8 cellular contexts compared by ENCODE assay signal in genomic region chr7:128030999-128031681, GRCh38. TPM values are rescaled to one million over a fixed set of nuclear protein-coding genes. Genes with fewer than 3 reads are reported as not detected.
DNase-seq lines count a peak whose midpoint lies in the region; ATAC-seq and TF ChIP-seq lines count a peak whose summit lies in the region.

Gene LRRC4, minus strand, starts transcription at chr7:128031437. Its CDS starts 797 bp downstream, at chr7:128030640.

- no peak within 1 kb of the TSS for H4K8ac ChIP-seq in IMR-90 (ENCODE audit: low read depth in 2 of 2, low read length in 2 of 2)

- no peak within 1 kb of the TSS for H2BK20ac ChIP-seq in IMR-90 (ENCODE audit: low read depth, low read length)

- H3K56ac ChIP-seq in IMR-90 (ENCODE audit: extremely low read depth, insufficient read depth, low read length): no peak within 1 kb of the TSS

- POLR2A ChIA-PET in IMR-90 (lab: Charles Lee; ENCODE audit: unreplicated experiment): no interaction called here

- no peak within 1 kb of the TSS for H2BK5ac ChIP-seq in IMR-90 (ENCODE audit: low read depth, low read length, poor library complexity, severe bottlenecking)

- H3K4me2 ChIP-seq in IMR-90 (ENCODE audit: low read depth, low read length): peak within 1 kb of the TSS; percentile 95
- peak within 1 kb of the TSS; percentile 78 for H3K4me2 ChIP-seq in neural cell (ENCODE audit: low read length)

- H3K4me1 ChIP-seq in IMR-90 (ENCODE audit: control insufficient read depth, insufficient read depth, low read length) (peaks cover 7% of the 10 kb centered on the region; the same call in 1 of the 2 replicates), gastroesophageal sphincter (peaks cover 0 to 32% (median 8%) of the 10 kb centered on the region in 3 donors)

- H2AK9ac ChIP-seq in IMR-90 (replicated peaks; ENCODE audit: low read depth, low read length, poor library complexity): no peak within 1 kb of the TSS

- peak; percentile 32 for TF ChIP-seq CTCF in IMR-90 (conservative IDR thresholded peaks at IDR 0.05; ENCODE audit: low read depth, low read length)
- TF ChIP-seq CTCF in gastroesophageal sphincter (IDR thresholded peaks at IDR 0.05): peak in 2 of 4 experiments; percentile 11 to 39
- no peak for TF ChIP-seq CTCF in neural cell (IDR thresholded peaks at IDR 0.05; ENCODE audit: poor library complexity, severe bottlenecking)

- H3K36me3 ChIP-seq in IMR-90 (ENCODE audit: control insufficient read depth, insufficient read depth, low read length): peaks cover 6% of the 10 kb centered on the region
- H3K36me3 ChIP-seq in gastroesophageal sphincter: peaks cover 0 to 11% of the 10 kb centered on the region in 2 donors
- peaks cover 7% of the 10 kb centered on the region for H3K36me3 ChIP-seq in neural cell (ENCODE audit: insufficient read depth, low read length)

- no peak within 1 kb of the TSS for H2BK15ac ChIP-seq in IMR-90 (ENCODE audit: low read depth, low read length)

- H3K27ac ChIP-seq in IMR-90 (ENCODE audit: insufficient read depth, low read length): no peak within 1 kb of the TSS; the same call in 1 of the 2 replicates
- H3K27ac ChIP-seq in gastroesophageal sphincter: peak within 1 kb of the TSS in 3 of 4 donors; percentile 24 to 59 (median 24)
- H3K27ac ChIP-seq in neural cell (ENCODE audit: low read length): peak within 1 kb of the TSS; percentile 82

- ATAC-seq in GM21390 (IDR thresholded peaks at IDR 0.05; ENCODE audit: unreplicated experiment) (peak; percentile 52), IMR-90 (ENCODE audit: low read depth) (peak; percentile 48), gastroesophageal sphincter (peak; percentile 54)

- H2AFZ ChIP-seq in IMR-90 (replicated peaks; ENCODE audit: low read length, poor library complexity) (peak within 1 kb of the TSS; percentile 80), neural cell (ENCODE audit: low read depth, low read length) (no peak within 1 kb of the TSS)

- no peak within 1 kb of the TSS for H3K4ac ChIP-seq in IMR-90 (ENCODE audit: low read depth, low read length)

- H2BK120ac ChIP-seq in IMR-90 (ENCODE audit: low read depth, low read length): no peak within 1 kb of the TSS

- H3K4me3 ChIP-seq in IMR-90 (ENCODE audit: insufficient read depth, low read depth, low read length) (peak within 1 kb of the TSS; percentile 64), gastroesophageal sphincter (peak within 1 kb of the TSS; percentile 39 to 62), neural cell (ENCODE audit: low read length) (peak within 1 kb of the TSS; percentile 90)

- H3K9me2 ChIP-seq in neural cell (ENCODE audit: insufficient read depth, low read length): no peaks in the 10 kb centered on the region

- peaks cover 9% of the 10 kb centered on the region; the same call in 1 of the 2 replicates for H3K9me1 ChIP-seq in IMR-90 (ENCODE audit: insufficient read depth, low read length)

- WGBS in IMR-90 (ENCODE audit: extremely low coverage in 2 of 2, insufficient read length in 1 of 2), 2 experiments: 1% methylated on average over 31 of the region's 83 CpGs; no CpG with 5 or more reads in 1 of the 2 experiments
- 0% methylated on average over 12 of the region's 83 CpGs; no CpG with 5 or more reads in 1 of the 2 donors for WGBS in gastroesophageal sphincter (ENCODE audit: low coverage in 1 of 2), 2 donors

- no peaks in the 10 kb centered on the region for H3K27me3 ChIP-seq in IMR-90 (ENCODE audit: control insufficient read depth, insufficient read depth, low read length)
- H3K27me3 ChIP-seq in gastroesophageal sphincter: peaks cover 27% of the 10 kb centered on the region
- no peaks in the 10 kb centered on the region for H3K27me3 ChIP-seq in neural cell (ENCODE audit: insufficient read depth, low read depth, low read length)

- TF ChIP-seq EP300 in gastroesophageal sphincter (IDR thresholded peaks at IDR 0.05): no peak
- no peak for TF ChIP-seq EP300 in neural cell (conservative IDR thresholded peaks at IDR 0.05; ENCODE audit: poor library complexity, severe bottlenecking)

- CTCF ChIA-PET in IMR-90 (lab: Yijun Ruan, JAX): interaction anchor here (1.3 kb wide), 1 partner anchor 10 kb away, joined by 3 read pairs; no protein-coding TSS in a partner anchor

- in situ Hi-C loops in IMR-90 (cut with MboI; ENCODE audit: low sequenced_read_pairs): no loop called here

- H3K79me2 ChIP-seq in neural cell (replicated peaks; ENCODE audit: insufficient read depth, low read length): peaks cover 46% of the 10 kb centered on the region

- no peak within 1 kb of the TSS for H4K91ac ChIP-seq in IMR-90 (ENCODE audit: insufficient read depth, low read depth, low read length)

- intact Hi-C loops in IMR-90 (cut with micrococcal nuclease): loop anchor here (5.0 to 10.0 kb wide), 2 partner anchors 324 to 446 kb away; partner anchors contain the start of genes ARF5 and GCC1

- H4K5ac ChIP-seq in IMR-90 (ENCODE audit: low read depth, low read length): no peak within 1 kb of the TSS

- H3K9ac ChIP-seq in IMR-90 (ENCODE audit: low read depth, low read length) (peak within 1 kb of the TSS; percentile 52; the same call in 1 of the 2 replicates), neural cell (ENCODE audit: low read length) (peak within 1 kb of the TSS; percentile 89)

- no peak within 1 kb of the TSS for H3K23ac ChIP-seq in IMR-90 (ENCODE audit: low read depth, low read length)

- dilution Hi-C loops in IMR-90 (cut with HindIII; ENCODE audit: low sequenced_read_pairs, unreplicated experiment): no loop called here

- no peak for TF ChIP-seq POLR2A in IMR-90 (IDR thresholded peaks at IDR 0.05; ENCODE audit: low read depth, low read length)
- no peak for TF ChIP-seq POLR2A in gastroesophageal sphincter (IDR thresholded peaks at IDR 0.05)

- BruUV-seq in IMR-90 (replicated peaks; lab: Mats Ljungman, UMichigan): no TSS peak

- H3F3A ChIP-seq in neural cell (ENCODE audit: insufficient read depth, low read length, poor library complexity, severe bottlenecking): no peaks in the 10 kb centered on the region

- peaks cover 45 to 61% of the 10 kb centered on the region in 2 experiments for H3K79me1 ChIP-seq in IMR-90 (ENCODE audit: low read depth in 1 of 2, low read length in 2 of 2)

- no peaks in the 10 kb centered on the region for H3K9me3 ChIP-seq in IMR-90 (ENCODE audit: control insufficient read depth, insufficient read depth, low read length)
- H3K9me3 ChIP-seq in gastroesophageal sphincter: no peaks in the 10 kb centered on the region
- H3K9me3 ChIP-seq in neural cell (ENCODE audit: low read length): no peaks in the 10 kb centered on the region

- no peak within 1 kb of the TSS for H3K18ac ChIP-seq in IMR-90 (ENCODE audit: low read depth, low read length)

- no peak within 1 kb of the TSS for H2AK5ac ChIP-seq in IMR-90 (ENCODE audit: low read depth, low read length)

- DNase-seq in EH (ENCODE audit: low read depth) (peak; percentile 55), IMR-90 (peak; percentile 43), activated gamma-delta T cell (lab: John Stamatoyannopoulos, UW) (peak; percentile 23), NCI-H2107 (lab: John Stamatoyannopoulos, UW) (no peak), foreskin melanocyte (no peak)

- H4K20me1 ChIP-seq in IMR-90 (ENCODE audit: insufficient read depth, low read length) (peaks cover 80% of the 10 kb centered on the region), neural cell (ENCODE audit: insufficient read depth) (peaks cover 7% of the 10 kb centered on the region)

- TF ChIP-seq RAD21 in IMR-90 (IDR thresholded peaks at IDR 0.05; ENCODE audit: low read length): no peak
- TF ChIP-seq RAD21 in neural cell (conservative IDR thresholded peaks at IDR 0.05): peak; percentile 19

- no peak within 1 kb of the TSS for H3K14ac ChIP-seq in IMR-90 (replicated peaks; ENCODE audit: low read depth, low read length)

TF ChIP-seq in IMR-90, 13 proteins besides CTCF, POLR2A, EP300 and RAD21:
- TF ChIP-seq, protein P1, sequence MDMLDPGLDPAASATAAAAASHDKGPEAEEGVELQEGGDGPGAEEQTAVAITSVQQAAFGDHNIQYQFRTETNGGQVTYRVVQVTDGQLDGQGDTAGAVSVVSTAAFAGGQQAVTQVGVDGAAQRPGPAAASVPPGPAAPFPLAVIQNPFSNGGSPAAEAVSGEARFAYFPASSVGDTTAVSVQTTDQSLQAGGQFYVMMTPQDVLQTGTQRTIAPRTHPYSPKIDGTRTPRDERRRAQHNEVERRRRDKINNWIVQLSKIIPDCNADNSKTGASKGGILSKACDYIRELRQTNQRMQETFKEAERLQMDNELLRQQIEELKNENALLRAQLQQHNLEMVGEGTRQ (IDR thresholded peaks at IDR 0.05; ENCODE audit: low read depth, low read length): no peak

TF ChIP-seq in neural cell, 6 proteins besides CTCF, POLR2A, EP300 and RAD21:
- TF ChIP-seq, protein P2, sequence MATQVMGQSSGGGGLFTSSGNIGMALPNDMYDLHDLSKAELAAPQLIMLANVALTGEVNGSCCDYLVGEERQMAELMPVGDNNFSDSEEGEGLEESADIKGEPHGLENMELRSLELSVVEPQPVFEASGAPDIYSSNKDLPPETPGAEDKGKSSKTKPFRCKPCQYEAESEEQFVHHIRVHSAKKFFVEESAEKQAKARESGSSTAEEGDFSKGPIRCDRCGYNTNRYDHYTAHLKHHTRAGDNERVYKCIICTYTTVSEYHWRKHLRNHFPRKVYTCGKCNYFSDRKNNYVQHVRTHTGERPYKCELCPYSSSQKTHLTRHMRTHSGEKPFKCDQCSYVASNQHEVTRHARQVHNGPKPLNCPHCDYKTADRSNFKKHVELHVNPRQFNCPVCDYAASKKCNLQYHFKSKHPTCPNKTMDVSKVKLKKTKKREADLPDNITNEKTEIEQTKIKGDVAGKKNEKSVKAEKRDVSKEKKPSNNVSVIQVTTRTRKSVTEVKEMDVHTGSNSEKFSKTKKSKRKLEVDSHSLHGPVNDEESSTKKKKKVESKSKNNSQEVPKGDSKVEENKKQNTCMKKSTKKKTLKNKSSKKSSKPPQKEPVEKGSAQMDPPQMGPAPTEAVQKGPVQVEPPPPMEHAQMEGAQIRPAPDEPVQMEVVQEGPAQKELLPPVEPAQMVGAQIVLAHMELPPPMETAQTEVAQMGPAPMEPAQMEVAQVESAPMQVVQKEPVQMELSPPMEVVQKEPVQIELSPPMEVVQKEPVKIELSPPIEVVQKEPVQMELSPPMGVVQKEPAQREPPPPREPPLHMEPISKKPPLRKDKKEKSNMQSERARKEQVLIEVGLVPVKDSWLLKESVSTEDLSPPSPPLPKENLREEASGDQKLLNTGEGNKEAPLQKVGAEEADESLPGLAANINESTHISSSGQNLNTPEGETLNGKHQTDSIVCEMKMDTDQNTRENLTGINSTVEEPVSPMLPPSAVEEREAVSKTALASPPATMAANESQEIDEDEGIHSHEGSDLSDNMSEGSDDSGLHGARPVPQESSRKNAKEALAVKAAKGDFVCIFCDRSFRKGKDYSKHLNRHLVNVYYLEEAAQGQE (IDR thresholded peaks at IDR 0.05; ENCODE audit: borderline replicate concordance): no peak
- no peak for TF ChIP-seq TAF1 (IDR thresholded peaks at IDR 0.05; ENCODE audit: low read depth)

RNA-seq across cellular contexts. Expression of gene LRRC4, which starts in this region (rescaled TPM):
- total RNA-seq in IMR-90 (2012; rRNA removed) (0.54 and 0.56 TPM in 2 replicates), gastroesophageal sphincter (1 to 10 TPM in 1 of 4 donors, under 1 TPM in 2, not detected in 1; 0.39 to 1.9 (median 0.82) TPM)
- polyA plus RNA-seq in IMR-90 (2012; rRNA removed) (0.55 and 0.69 TPM in 2 replicates), neural cell (15.7 and 15.8 TPM in 2 replicates)
- 0.27 and 0.43 TPM in 2 replicates for polyA plus RNA-seq in IMR-90 (2012; cell fraction: cytosol; rRNA removed)
- 1.1 and 1.9 TPM in 2 replicates for polyA plus RNA-seq in IMR-90 (2012; cell fraction: nucleus; rRNA removed; ENCODE audit: low replicate concordance)
- polyA minus RNA-seq in neural cell: 31.2 and 34.7 TPM in 2 replicates

Comparison
In these comparisons a context has a peak if more than half of its experiments do, and no peak if none do; other contexts are left out.
1. DNase-seq: peak in EH (single experiment), IMR-90 (single experiment) and activated gamma-delta T cell (single experiment); none in NCI-H2107 (single experiment) and foreskin melanocyte (single experiment).
2. Peak in every context shown above with its lines, with median percentiles within 50 percentile points of each other: ATAC-seq and H3K4me3 ChIP-seq.